Comparison of ENCODE assay signal across 7 cellular contexts in the genomic region with DNA sequence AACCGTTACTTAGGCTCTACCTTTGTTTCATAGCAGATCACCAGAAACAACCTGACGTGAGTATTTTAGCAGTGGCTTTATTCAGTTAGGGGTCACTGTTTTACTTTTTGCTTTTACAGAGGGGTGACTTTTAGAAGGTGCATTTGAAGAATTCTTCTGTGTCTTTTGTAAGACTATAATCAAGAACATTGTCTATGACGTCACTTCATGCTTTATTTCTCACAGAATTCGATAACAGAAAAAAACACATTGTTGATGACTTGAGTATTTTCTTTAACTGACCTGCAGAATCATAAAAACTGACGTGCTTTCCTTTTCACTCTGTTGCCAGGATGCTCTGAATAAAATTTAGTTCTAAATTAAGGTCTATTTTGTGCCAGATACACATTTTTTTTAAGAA.
"Had no signal": no experiment of that assay in that cellular context is flagged by ENCODE, and none has a peak within 500 bp of the region (broad histone marks: within the 10 kb centered on the region; RNA-seq: fewer than 3 reads in every experiment).

No MANE protein-coding gene starts in this region.

- DNase-seq: H9, HCEC 1CT, KG1 had no signal

- H3K4me2 ChIP-seq: GM23338 had no signal

- ATAC-seq: GM23338 had no signal

- H3K4me3 ChIP-seq: GM23338 had no signal

- H2AFZ ChIP-seq: GM23338 had no signal

- FAIRE-seq: H1, H54, HTR-8/SVneo had no signal
